ENCODE assay signal across 8 cellular contexts in the genomic region with DNA sequence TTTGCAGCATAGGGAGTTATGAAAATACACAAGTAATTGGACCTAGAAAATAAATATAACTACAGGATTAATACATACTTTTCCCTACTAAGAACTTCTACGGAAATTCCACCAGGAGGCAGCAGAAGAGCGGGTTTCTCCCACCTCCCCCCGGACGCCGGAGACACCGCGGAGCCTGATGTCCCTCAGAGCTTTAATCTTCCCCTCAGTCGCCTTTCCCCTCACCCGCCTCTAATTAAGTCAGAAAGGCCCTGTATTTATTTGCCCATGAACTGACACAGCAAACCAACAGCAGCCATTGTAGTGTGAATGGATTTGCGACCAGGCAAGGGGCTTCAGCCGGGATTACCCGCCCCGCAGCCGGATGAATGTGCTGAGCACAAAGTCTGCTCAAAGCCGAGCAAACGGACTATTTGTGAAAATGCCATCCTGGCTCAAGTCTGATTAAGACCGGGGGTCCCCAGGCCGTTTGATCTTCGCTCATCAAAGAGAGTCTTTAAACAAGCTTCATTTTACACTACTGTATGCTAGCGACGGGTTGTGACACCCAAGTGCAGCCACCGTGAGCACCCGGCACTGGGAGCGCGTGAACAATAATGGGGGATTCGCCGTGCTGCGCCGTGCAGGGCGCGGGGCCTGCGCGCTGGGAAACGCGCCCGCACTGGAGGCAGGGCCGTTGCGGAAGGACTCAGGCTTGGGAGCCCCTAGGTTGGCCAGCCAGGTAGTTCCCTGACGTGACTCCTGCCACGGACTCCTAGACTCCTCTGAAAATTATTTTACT.
DNase-seq lines count a peak whose midpoint lies in the region; ATAC-seq and TF ChIP-seq lines count a peak whose summit lies in the region.

No MANE protein-coding gene starts in this region.

- peaks cover 6% of the 10 kb centered on the region for H3K4me1 Mint-ChIP-seq in nephron

- H3K36me3 ChIP-seq in MM.1S (replicated peaks; ENCODE audit: insufficient read depth, low read length): no peaks in the 10 kb centered on the region

- peak overlapping the region; percentile 96 for H2AFZ ChIP-seq in MM.1S (ENCODE audit: low read length)

- DNase-seq in 8988T (peak; percentile 68), HEK293T (ENCODE audit: extremely low spot score) (peak; percentile 82), MM.1S (peak; percentile 70), foreskin melanocyte (peak; percentile 60)

- H3K4me3 ChIP-seq in GM08714 (ENCODE audit: low read length) (peak overlapping the region; percentile 53; the same call in 1 of the 2 replicates), MM.1S (ENCODE audit: low read length) (peak overlapping the region; percentile 73), WI38 (ENCODE audit: low read depth, low read length) (peak overlapping the region; percentile 59)

- TF ChIP-seq CTCF in MM.1S (IDR thresholded peaks at IDR 0.05; ENCODE audit: low read length): peak; percentile 74
- TF ChIP-seq CTCF in WI38 (IDR thresholded peaks at IDR 0.05; ENCODE audit: low read depth, low read length): peak; percentile 45; the same call in 1 of the 2 replicates
- peak; percentile 76 to 93 (median 84) for TF ChIP-seq CTCF in nephron (IDR thresholded peaks at IDR 0.05; ENCODE audit: unreplicated experiment in 3 of 3)

- no peaks in the 10 kb centered on the region for H3K36me3 Mint-ChIP-seq in nephron (ENCODE audit: low read depth)

- no peaks in the 10 kb centered on the region for H3K79me2 ChIP-seq in MM.1S (ENCODE audit: low read length)

- peak overlapping the region; percentile 37 to 69 (median 44) for H3K27ac Mint-ChIP-seq in nephron

- H3K27me3 Mint-ChIP-seq in nephron (ENCODE audit: low read depth): peaks cover 47% of the 10 kb centered on the region

- H3K9me3 Mint-ChIP-seq in nephron: no peaks in the 10 kb centered on the region

- CTCF ChIA-PET in HEK293T (lab: Yijun Ruan, JAX): interaction anchor here (0.6 to 3.1 kb wide), 17 partner anchors 11 to 1308 kb away, joined by 3 to 53 read pairs (median 4); no protein-coding TSS in a partner anchor

- peaks cover 5% of the 10 kb centered on the region; the same call in 1 of the 2 replicates for H3K27me3 ChIP-seq in MM.1S (replicated peaks; ENCODE audit: insufficient read depth, low read length)

- H3F3A ChIP-seq in MM.1S (ENCODE audit: insufficient read depth, low read length): peaks cover 2% of the 10 kb centered on the region

- H4K20me1 ChIP-seq in MM.1S (ENCODE audit: insufficient read depth, low read length): no peaks in the 10 kb centered on the region

- no peaks in the 10 kb centered on the region for H3K9me3 ChIP-seq in MM.1S (replicated peaks; ENCODE audit: insufficient read depth, low read length)

- H3K9me2 ChIP-seq in MM.1S (replicated peaks; ENCODE audit: insufficient read depth, low read length): no peaks in the 10 kb centered on the region

- peak overlapping the region; percentile 53; the same call in 1 of the 2 replicates for H3K9ac ChIP-seq in MM.1S (ENCODE audit: low read length)

- no peaks in the 10 kb centered on the region for H3K4me1 ChIP-seq in MM.1S (ENCODE audit: low read length)

- peak overlapping the region; percentile 89 to 90 (median 90) for H3K4me3 Mint-ChIP-seq in nephron

- POLR2A ChIA-PET in HEK293T (lab: Yijun Ruan, JAX): interaction anchor here (0.9 to 1.9 kb wide), 2 partner anchors 183 to 194 kb away, joined by 5 to 6 read pairs; no protein-coding TSS in a partner anchor

- H3K27ac ChIP-seq in MM.1S (ENCODE audit: low read length): no peak overlapping the region

- ATAC-seq in GM21737 (IDR thresholded peaks at IDR 0.05; ENCODE audit: unreplicated experiment): no peak

- H3K4me2 ChIP-seq in MM.1S (ENCODE audit: low read depth, low read length): peak overlapping the region; percentile 88

TF ChIP-seq in HEK293T, 16 proteins besides CTCF, POLR2A, EP300 and RAD21:
- TF ChIP-seq, protein P1, sequence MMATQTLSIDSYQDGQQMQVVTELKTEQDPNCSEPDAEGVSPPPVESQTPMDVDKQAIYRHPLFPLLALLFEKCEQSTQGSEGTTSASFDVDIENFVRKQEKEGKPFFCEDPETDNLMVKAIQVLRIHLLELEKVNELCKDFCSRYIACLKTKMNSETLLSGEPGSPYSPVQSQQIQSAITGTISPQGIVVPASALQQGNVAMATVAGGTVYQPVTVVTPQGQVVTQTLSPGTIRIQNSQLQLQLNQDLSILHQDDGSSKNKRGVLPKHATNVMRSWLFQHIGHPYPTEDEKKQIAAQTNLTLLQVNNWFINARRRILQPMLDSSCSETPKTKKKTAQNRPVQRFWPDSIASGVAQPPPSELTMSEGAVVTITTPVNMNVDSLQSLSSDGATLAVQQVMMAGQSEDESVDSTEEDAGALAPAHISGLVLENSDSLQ (IDR thresholded peaks at IDR 0.05): no peak
- TF ChIP-seq ARNT (IDR thresholded peaks at IDR 0.05) (no peak), FOXA1 (IDR thresholded peaks at IDR 0.05) (no peak), FOXM1 (IDR thresholded peaks at IDR 0.05; ENCODE audit: borderline replicate concordance) (no peak), ZNF384 (IDR thresholded peaks at IDR 0.05) (no peak), SUZ12 (IDR thresholded peaks at IDR 0.05) (no peak), FOXK2 (IDR thresholded peaks at IDR 0.05) (no peak), LEF1 (IDR thresholded peaks at IDR 0.05; ENCODE audit: borderline replicate concordance) (no peak), ELF4 (IDR thresholded peaks at IDR 0.05) (no peak), TARDBP (IDR thresholded peaks at IDR 0.05) (no peak), SP1 (IDR thresholded peaks at IDR 0.05) (no peak), L3MBTL2 (conservative IDR thresholded peaks at IDR 0.05) (no peak), BHLHE40 (IDR thresholded peaks at IDR 0.05; ENCODE audit: borderline replicate concordance) (no peak)
